Comparison of ENCODE assay signal across 14 cellular contexts in the genomic region with DNA sequence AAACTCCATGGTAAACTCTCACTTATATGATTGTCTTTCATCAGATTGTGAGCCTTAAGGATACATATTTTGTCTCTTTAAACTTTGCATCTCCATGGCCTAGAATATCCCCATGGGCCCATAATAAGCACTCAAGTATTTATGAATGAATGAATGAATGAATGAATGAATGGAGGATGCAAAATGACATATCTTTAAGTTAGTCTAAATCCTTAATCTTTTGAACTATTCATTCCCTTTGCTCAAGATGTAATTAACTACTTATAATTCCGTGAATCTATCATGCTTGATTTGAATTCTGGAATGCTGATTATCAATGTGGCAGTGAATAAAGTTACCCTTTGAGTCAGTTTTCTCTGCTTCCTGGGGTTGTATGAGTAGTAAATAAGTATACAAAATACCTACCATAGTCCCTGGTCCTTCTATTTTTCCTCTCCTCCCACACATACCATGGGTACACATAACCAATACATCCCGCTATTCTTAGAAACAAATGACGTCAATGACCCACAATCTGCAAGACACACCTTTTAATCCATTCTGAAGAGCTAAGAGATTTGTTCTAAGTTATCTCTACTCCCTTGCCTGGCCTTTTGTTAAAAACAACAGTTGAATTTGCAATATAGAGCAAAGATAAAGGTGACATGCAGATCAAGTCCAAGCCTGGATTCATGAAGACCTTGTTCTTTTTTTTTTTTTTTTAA.
"Had no signal": no experiment of that assay in that cellular context is flagged by ENCODE, and none has a peak within 500 bp of the region (broad histone marks: within the 10 kb centered on the region; RNA-seq: fewer than 3 reads in every experiment).

No MANE protein-coding gene starts in this region.

- DNase-seq: activated CD4-positive, alpha-beta T cell treated with anti-CD3 and anti-CD28 coated beads, Interleukin-2, amount 50 U/mL, for 4 hours; activated CD8-positive, alpha-beta memory T cell treated with anti-CD3 and anti-CD28 coated beads, Interleukin-2, amount 10 ng/mL, durations not matched to agents 7 days and 5 days; activated effector memory CD4-positive, alpha-beta T cell treated with anti-CD3 and anti-CD28 coated beads, Interleukin-2, amount 50 U/mL, for 16 hours; activated T-cell treated with anti-CD3 and anti-CD28 coated beads, Interleukin-2, amount 50 U/mL, for 4 hours; amygdala; cortex of kidney; effector memory CD4-positive, alpha-beta T cell; right cardiac atrium had no signal

- H3K9me3 ChIP-seq: tibial nerve, vagina had no signal

- H3K4me1 ChIP-seq: parathyroid adenoma had no signal

- H3K27me3 ChIP-seq: cardiac muscle cell, tibial nerve, vagina had no signal

- H3K36me3 ChIP-seq: cardiac muscle cell, tibial nerve, vagina had no signal

- H3K27ac ChIP-seq: cardiac muscle cell, parathyroid adenoma, tibial nerve, vagina had no signal

- ATAC-seq: activated CD8-positive, alpha-beta memory T cell treated with anti-CD3 and anti-CD28 coated beads, Interleukin-2, amount 10 ng/mL, durations not matched to agents 7 days and 5 days; activated T-cell treated with anti-CD3 and anti-CD28 coated beads, Interleukin-2, amount 50 U/mL, for 4 hours; left lobe of liver had no signal

- H3K4me3 ChIP-seq: cardiac muscle cell, smooth muscle cell, tibial nerve, vagina had no signal
